In genomic region chr21:34890258-34890723, GRCh38 we compare ENCODE assay signal across 8 cellular contexts.
DNase-seq lines count a peak whose midpoint lies in the region; ATAC-seq and TF ChIP-seq lines count a peak whose summit lies in the region.

No MANE protein-coding gene starts in this region.

- 12% methylated on average over 39 of the region's 39 CpGs for WGBS in thymus

- H3K9me3 Mint-ChIP-seq in activated T-cell treated with anti-CD3 and anti-CD28 coated beads, Interleukin-2, amount 50 U/mL, for 24 hours = no peaks in the 10 kb centered on the region
- peaks cover 2% of the 10 kb centered on the region for H3K9me3 Mint-ChIP-seq in activated T-helper 17 cell treated with anti-CD3 and anti-CD28 coated beads, Interleukin-2, amount 50 U/mL, for 72 hours

- H3K27me3 ChIP-seq in left lung = peaks cover 6 to 50% of the 10 kb centered on the region in 2 donors
- H3K27me3 ChIP-seq in thymus (ENCODE audit: control insufficient read depth, insufficient read depth) = no peaks in the 10 kb centered on the region

- H3K9me3 ChIP-seq in left lung = no peaks in the 10 kb centered on the region
- H3K9me3 ChIP-seq in thymus (ENCODE audit: control insufficient read depth) = no peaks in the 10 kb centered on the region

- no peaks in the 10 kb centered on the region for H3K27me3 Mint-ChIP-seq in activated T-cell treated with anti-CD3 and anti-CD28 coated beads, Interleukin-2, amount 50 U/mL, for 24 hours
- H3K27me3 Mint-ChIP-seq in activated T-helper 17 cell treated with anti-CD3 and anti-CD28 coated beads, Interleukin-2, amount 50 U/mL, for 72 hours = no peaks in the 10 kb centered on the region

- H3K27ac Mint-ChIP-seq in activated T-cell treated with anti-CD3 and anti-CD28 coated beads, Interleukin-2, amount 50 U/mL, for 24 hours = peak overlapping the region; percentile 99
- no peak overlapping the region for H3K27ac Mint-ChIP-seq in activated T-helper 17 cell treated with anti-CD3 and anti-CD28 coated beads, Interleukin-2, amount 50 U/mL, for 72 hours

- TF ChIP-seq CTCF in left lung (IDR thresholded peaks at IDR 0.05) = no peak

- peaks cover 54% of the 10 kb centered on the region for H3K4me1 Mint-ChIP-seq in activated T-cell treated with anti-CD3 and anti-CD28 coated beads, Interleukin-2, amount 50 U/mL, for 24 hours (ENCODE audit: low read depth)
- H3K4me1 Mint-ChIP-seq in activated T-helper 17 cell treated with anti-CD3 and anti-CD28 coated beads, Interleukin-2, amount 50 U/mL, for 72 hours = peaks cover 25% of the 10 kb centered on the region

- peak overlapping the region; percentile 89 for H3K4me3 Mint-ChIP-seq in activated T-cell treated with anti-CD3 and anti-CD28 coated beads, Interleukin-2, amount 50 U/mL, for 24 hours
- peak overlapping the region; percentile 78 for H3K4me3 Mint-ChIP-seq in activated T-helper 17 cell treated with anti-CD3 and anti-CD28 coated beads, Interleukin-2, amount 50 U/mL, for 72 hours

- ATAC-seq in activated T-helper 17 cell treated with anti-CD3 and anti-CD28 coated beads, Interleukin-2, amount 50 U/mL, for 72 hours (replicated peaks) = no peak
- ATAC-seq in left lung = no peak
- ATAC-seq in activated CD4-positive, CD25-positive, alpha-beta regulatory T cell treated with anti-CD3 and anti-CD28 coated beads, Interleukin-2, amount 50 U/mL, for 24 hours = no peak

- DNase-seq in activated T-cell treated with anti-CD3 and anti-CD28 coated beads, Interleukin-2, amount 50 U/mL, for 24 hours = no peak
- DNase-seq in activated T-cell treated with anti-CD3 and anti-CD28 coated beads, Interleukin-2, amount 50 U/mL, for 1 hour = no peak
- DNase-seq in left lung (no peak), HPDE6-E6E7 (ENCODE audit: extremely low spot score) (no peak), OCI-M1 (lab: John Stamatoyannopoulos, UW) (no peak)

- intact Hi-C loops in left lung (cut with DNase I) = no loop called here

- H3K36me3 ChIP-seq in left lung = no peaks in the 10 kb centered on the region
- H3K36me3 ChIP-seq in thymus (ENCODE audit: control insufficient read depth, insufficient read depth) = peaks cover 4% of the 10 kb centered on the region

- peak overlapping the region; percentile 58 to 64 for H3K4me3 ChIP-seq in left lung
- H3K4me3 ChIP-seq in thymus (ENCODE audit: low read length) = peak overlapping the region; percentile 81

- H3K4me1 ChIP-seq in left lung (peaks cover 0 to 22% of the 10 kb centered on the region in 2 donors), thymus (ENCODE audit: control insufficient read depth, insufficient read depth, low read length) (peaks cover 23% of the 10 kb centered on the region)

- H3K36me3 Mint-ChIP-seq in activated T-cell treated with anti-CD3 and anti-CD28 coated beads, Interleukin-2, amount 50 U/mL, for 24 hours (ENCODE audit: low read depth) = peaks cover 34% of the 10 kb centered on the region
- peaks cover 46% of the 10 kb centered on the region for H3K36me3 Mint-ChIP-seq in activated T-helper 17 cell treated with anti-CD3 and anti-CD28 coated beads, Interleukin-2, amount 50 U/mL, for 72 hours (ENCODE audit: low read depth)

- H3K27ac ChIP-seq in left lung (peak overlapping the region; percentile 98 to 99), thymus (ENCODE audit: low read depth) (peak overlapping the region; percentile 83)
